In genomic region chr5:177296581-177296980, GRCh38 we compare ENCODE assay signal across 13 cellular contexts. TPM values are rescaled to one million over a fixed set of nuclear protein-coding genes. Genes with fewer than 3 reads are reported as not detected.
DNase-seq lines count a peak whose midpoint lies in the region; ATAC-seq and TF ChIP-seq lines count a peak whose summit lies in the region.
"Had no signal": no experiment of that assay in that cellular context is flagged by ENCODE, and none has a peak within 500 bp of the region (broad histone marks: within the 10 kb centered on the region; RNA-seq: fewer than 3 reads in every experiment).

No MANE protein-coding gene starts in this region.

- peak overlapping the region; percentile 60 to 90 (median 84) for H3K27ac Mint-ChIP-seq in CD4-positive, alpha-beta memory T cell
- peak overlapping the region; percentile 11 to 59 for H3K27ac Mint-ChIP-seq in activated naive CD4-positive, alpha-beta T cell treated with anti-CD3 and anti-CD28 coated beads, Interleukin-2, amount 50 U/mL, for 72 hours
- H3K27ac Mint-ChIP-seq in naive thymus-derived CD4-positive, alpha-beta T cell: peak overlapping the region; percentile 17 to 89 (median 75)

- peak overlapping the region in 4 of 8 donors; percentile 17 to 61 (median 37) for H3K4me3 Mint-ChIP-seq in CD4-positive, alpha-beta memory T cell
- H3K4me3 Mint-ChIP-seq in naive thymus-derived CD4-positive, alpha-beta T cell: peak overlapping the region in 9 of 10 donors; percentile 13 to 66 (median 53)

- POLR2A ChIA-PET in CD4-positive, alpha-beta memory T cell (lab: Charles Lee; ENCODE audit: partially characterized antibody): interaction anchor here (0.7 to 1.1 kb wide), 2 partner anchors 11 to 13 kb away, joined by 3 read pairs; no protein-coding TSS in a partner anchor
- POLR2A ChIA-PET in naive thymus-derived CD4-positive, alpha-beta T cell (lab: Charles Lee): interaction anchor here (4.2 kb wide), 1 partner anchor 13 kb away, joined by 18 read pairs; no protein-coding TSS in a partner anchor

- H3K36me3 ChIP-seq in CD4-positive, alpha-beta memory T cell (ENCODE audit: insufficient read depth, low read length): peaks cover 44% of the 10 kb centered on the region
- H3K36me3 ChIP-seq in naive thymus-derived CD4-positive, alpha-beta T cell (ENCODE audit: control insufficient read depth in 2 of 3, insufficient read depth in 3 of 3, low read length in 3 of 3): peaks cover 0 to 41% (median 28%) of the 10 kb centered on the region in 3 experiments
- H3K36me3 ChIP-seq in ascending aorta: peaks cover 45 to 48% of the 10 kb centered on the region in 2 donors

- no peak overlapping the region for H3K4me3 ChIP-seq in CD4-positive, alpha-beta memory T cell (ENCODE audit: low read length in 2 of 2)
- H3K4me3 ChIP-seq in LNCaP clone FGC (ENCODE audit: low read depth, low read length) (no peak overlapping the region), ascending aorta (no peak overlapping the region)
- H3K4me3 ChIP-seq in naive thymus-derived CD4-positive, alpha-beta T cell (ENCODE audit: low read length): no peak overlapping the region
- H3K4me3 ChIP-seq: SK-N-MC, skin epidermis had no signal

- no peaks in the 10 kb centered on the region for H3K27me3 ChIP-seq in CD4-positive, alpha-beta memory T cell (ENCODE audit: insufficient read depth, low read length)
- H3K27me3 ChIP-seq in naive thymus-derived CD4-positive, alpha-beta T cell (ENCODE audit: control insufficient read depth in 2 of 2, insufficient read depth in 2 of 2, low read length in 2 of 2): no peaks in the 10 kb centered on the region
- H3K27me3 ChIP-seq in ascending aorta: no peaks in the 10 kb centered on the region

- no peaks in the 10 kb centered on the region for H3K27me3 Mint-ChIP-seq in CD4-positive, alpha-beta memory T cell
- no peaks in the 10 kb centered on the region for H3K27me3 Mint-ChIP-seq in naive thymus-derived CD4-positive, alpha-beta T cell

- H3K9me3 ChIP-seq in CD4-positive, alpha-beta memory T cell (ENCODE audit: control insufficient read depth in 1 of 2, low read length in 2 of 2): no peaks in the 10 kb centered on the region
- no peaks in the 10 kb centered on the region for H3K9me3 ChIP-seq in naive thymus-derived CD4-positive, alpha-beta T cell (ENCODE audit: control insufficient read depth in 2 of 3, low read length in 3 of 3)
- H3K9me3 ChIP-seq in ascending aorta: no peaks in the 10 kb centered on the region

- CTCF ChIA-PET in CD4-positive, alpha-beta memory T cell (lab: Charles Lee; ENCODE audit: partially characterized antibody): interaction anchor here (1.2 to 7.9 kb wide), 3 partner anchors 13 to 183 kb away, joined by 6 to 42 read pairs (median 6); no protein-coding TSS in a partner anchor
- CTCF ChIA-PET in naive thymus-derived CD4-positive, alpha-beta T cell (lab: Charles Lee): interaction anchor here (0.6 to 1.8 kb wide), 2 partner anchors 183 to 750 kb away, joined by 3 to 7 read pairs; no protein-coding TSS in a partner anchor

- H3K36me3 Mint-ChIP-seq in CD4-positive, alpha-beta memory T cell: peaks cover 38 to 57% of the 10 kb centered on the region in 2 donors
- peaks cover 8 to 23% of the 10 kb centered on the region in 2 donors for H3K36me3 Mint-ChIP-seq in activated naive CD4-positive, alpha-beta T cell treated with anti-CD3 and anti-CD28 coated beads, Interleukin-2, amount 50 U/mL, for 72 hours
- peaks cover 8 to 38% (median 23%) of the 10 kb centered on the region in 5 donors for H3K36me3 Mint-ChIP-seq in naive thymus-derived CD4-positive, alpha-beta T cell

- ATAC-seq in activated naive CD4-positive, alpha-beta T cell treated with anti-CD3 and anti-CD28 coated beads, Interleukin-2, amount 50 U/mL, for 72 hours: no peak
- ATAC-seq in naive thymus-derived CD4-positive, alpha-beta T cell: peak; percentile 19
- no peak for ATAC-seq in HG03280 (IDR thresholded peaks at IDR 0.05; ENCODE audit: unreplicated experiment)

- TF ChIP-seq CTCF in LNCaP clone FGC (IDR thresholded peaks at IDR 0.05; ENCODE audit: control insufficient read depth, extremely low read depth, insufficient read depth) (no peak), ascending aorta (IDR thresholded peaks at IDR 0.05) (no peak)

- peaks cover 37% of the 10 kb centered on the region for H3K4me1 ChIP-seq in CD4-positive, alpha-beta memory T cell (ENCODE audit: insufficient read depth, low read length)
- peaks cover 36 to 37% of the 10 kb centered on the region in 2 donors for H3K4me1 ChIP-seq in naive thymus-derived CD4-positive, alpha-beta T cell (ENCODE audit: control insufficient read depth in 2 of 2, insufficient read depth in 2 of 2, low read length in 2 of 2)
- H3K4me1 ChIP-seq in ascending aorta: peaks cover 0 to 7% of the 10 kb centered on the region in 2 donors

- peaks cover 0 to 5% (median 0%) of the 10 kb centered on the region in 8 donors for H3K9me3 Mint-ChIP-seq in CD4-positive, alpha-beta memory T cell
- no peaks in the 10 kb centered on the region for H3K9me3 Mint-ChIP-seq in activated naive CD4-positive, alpha-beta T cell treated with anti-CD3 and anti-CD28 coated beads, Interleukin-2, amount 50 U/mL, for 72 hours
- peaks cover 0 to 2% (median 0%) of the 10 kb centered on the region in 11 donors for H3K9me3 Mint-ChIP-seq in naive thymus-derived CD4-positive, alpha-beta T cell

- H3K4me1 Mint-ChIP-seq in CD4-positive, alpha-beta memory T cell: peaks cover 36 to 57% (median 47%) of the 10 kb centered on the region in 4 donors
- H3K4me1 Mint-ChIP-seq in naive thymus-derived CD4-positive, alpha-beta T cell: peaks cover 39 to 67% (median 55%) of the 10 kb centered on the region in 7 donors

- intact Hi-C loops in CD4-positive, alpha-beta memory T cell (cut with micrococcal nuclease): no loop called here
- intact Hi-C loops in naive thymus-derived CD4-positive, alpha-beta T cell (cut with micrococcal nuclease): no loop called here
- intact Hi-C loops in ascending aorta (cut with DNase I): no loop called here

- peak in 1 of 5 donors; percentile 38 for DNase-seq in CD4-positive, alpha-beta memory T cell
- DNase-seq in LNCaP clone FGC (ENCODE audit: low read depth): peak; percentile 74
- no peak for DNase-seq in activated naive CD4-positive, alpha-beta T cell treated with anti-CD3 and anti-CD28 coated beads, Interleukin-2, amount 50 U/mL, for 72 hours (ENCODE audit: low spot score in 2 of 2)
- no peak for DNase-seq in naive thymus-derived CD4-positive, alpha-beta T cell
- DNase-seq in GM19240 (ENCODE audit: insufficient read length, low spot score): no peak
- no peak for DNase-seq in cerebellar nuclear complex (lab: John Stamatoyannopoulos, UW)
- DNase-seq in ascending aorta (ENCODE audit: low spot score in 2 of 2): no peak
- DNase-seq: mesendoderm; NCI-H748 treated with DMSO at 0.1 percent for 48 hours; stimulated activated CD8-positive, alpha-beta memory T cell treated with anti-CD3 and anti-CD28 coated beads, Interleukin-4, amount 100 ng/mL, for 48 hours had no signal

- H3K27ac ChIP-seq in CD4-positive, alpha-beta memory T cell (ENCODE audit: low read depth, low read length): no peak overlapping the region
- no peak overlapping the region for H3K27ac ChIP-seq in naive thymus-derived CD4-positive, alpha-beta T cell (ENCODE audit: low read depth, low read length)
- H3K27ac ChIP-seq in ascending aorta: no peak overlapping the region
- H3K27ac ChIP-seq: SK-N-MC had no signal

RNA-seq across cellular contexts. Expression of gene RAB24, which starts 6.9 kb away (rescaled TPM):
- total RNA-seq in CD4-positive, alpha-beta memory T cell: 10 to 100 TPM; 19.8 to 20.5 TPM
- polyA plus RNA-seq in CD4-positive, alpha-beta memory T cell: 10 to 100 TPM; 13.3 to 16.0 TPM
- total RNA-seq in activated naive CD4-positive, alpha-beta T cell treated with anti-CD3 and anti-CD28 coated beads, Interleukin-2, amount 50 U/mL, for 72 hours: 10 to 100 TPM; 14.8 to 21.5 TPM
- total RNA-seq in naive thymus-derived CD4-positive, alpha-beta T cell: 10 to 100 TPM; 18.0 to 47.5 (median 24.3) TPM
- polyA plus RNA-seq in naive thymus-derived CD4-positive, alpha-beta T cell: 10 to 100 TPM; 14.9 to 17.1 TPM
- 68.8 TPM for total RNA-seq in ascending aorta

RNA-seq across cellular contexts. Expression of gene PRELID1, which starts 7.0 kb away (rescaled TPM):
- 10 to 100 TPM; 70.9 to 72.1 TPM for total RNA-seq in CD4-positive, alpha-beta memory T cell
- polyA plus RNA-seq in CD4-positive, alpha-beta memory T cell: 100 to 1,000 TPM; 209 to 229 TPM
- 100 to 1,000 TPM; 161 to 206 TPM for total RNA-seq in activated naive CD4-positive, alpha-beta T cell treated with anti-CD3 and anti-CD28 coated beads, Interleukin-2, amount 50 U/mL, for 72 hours
- total RNA-seq in naive thymus-derived CD4-positive, alpha-beta T cell: 100 to 1,000 TPM in 1 of 5 experiments, 10 to 100 TPM in 4; 49.0 to 172 (median 57.2) TPM
- polyA plus RNA-seq in naive thymus-derived CD4-positive, alpha-beta T cell: 100 to 1,000 TPM; 155 to 177 TPM
- 376 TPM for total RNA-seq in ascending aorta

RNA-seq across cellular contexts. Expression of gene MXD3, which starts 15.1 kb away (rescaled TPM):
- 10 to 100 TPM; 17.3 TPM for total RNA-seq in CD4-positive, alpha-beta memory T cell
- 1 to 10 TPM in 1 of 2 donors, under 1 TPM in 1; 0.28 to 1.2 TPM for polyA plus RNA-seq in CD4-positive, alpha-beta memory T cell
- 10 to 100 TPM; 31.4 to 73.9 TPM for total RNA-seq in activated naive CD4-positive, alpha-beta T cell treated with anti-CD3 and anti-CD28 coated beads, Interleukin-2, amount 50 U/mL, for 72 hours
- 10 to 100 TPM in 4 of 5 experiments, 1 to 10 TPM in 1; 8.8 to 39.8 (median 18.3) TPM for total RNA-seq in naive thymus-derived CD4-positive, alpha-beta T cell
- polyA plus RNA-seq in naive thymus-derived CD4-positive, alpha-beta T cell: under 1 TPM; 0.63 to 0.75 TPM
- 13.5 TPM for total RNA-seq in ascending aorta

RNA-seq across cellular contexts. Expression of gene LMAN2, which starts 54.9 kb away (rescaled TPM):
- 100 to 1,000 TPM; 114 to 123 TPM for total RNA-seq in CD4-positive, alpha-beta memory T cell
- polyA plus RNA-seq in CD4-positive, alpha-beta memory T cell: 100 to 1,000 TPM; 223 to 322 TPM
- 100 to 1,000 TPM in 1 of 2 donors, 10 to 100 TPM in 1; 96.7 to 108 TPM for total RNA-seq in activated naive CD4-positive, alpha-beta T cell treated with anti-CD3 and anti-CD28 coated beads, Interleukin-2, amount 50 U/mL, for 72 hours
- total RNA-seq in naive thymus-derived CD4-positive, alpha-beta T cell: 100 to 1,000 TPM in 2 of 5 experiments, 10 to 100 TPM in 3; 71.8 to 144 (median 99.7) TPM
- polyA plus RNA-seq in naive thymus-derived CD4-positive, alpha-beta T cell: 100 to 1,000 TPM; 194 to 202 TPM
- total RNA-seq in ascending aorta: 229 TPM
